ENCODE assay signal across 33 cellular contexts in genomic region chr12:14275111-14275510, GRCh38.
"Had no signal": no experiment of that assay in that cellular context is flagged by ENCODE, and none has a peak within 500 bp of the region (broad histone marks: within the 10 kb centered on the region; RNA-seq: fewer than 3 reads in every experiment).

No MANE protein-coding gene starts in this region.

- H3K4me2 ChIP-seq: hepatocyte, smooth muscle cell had no signal

- H3K4me1 ChIP-seq: colonic mucosa, right atrium auricular region, testis had no signal

- H3K27me3 ChIP-seq: cardiac muscle cell, colonic mucosa, dorsolateral prefrontal cortex, gastroesophageal sphincter, hepatocyte, right atrium auricular region, testis, transverse colon had no signal

- H3K9me3 ChIP-seq: colonic mucosa, testis, transverse colon had no signal

- H3K4me3 Mint-ChIP-seq: activated CD4-positive, alpha-beta memory T cell treated with anti-CD3 and anti-CD28 coated beads for 36 hours; activated CD4-positive, alpha-beta T cell treated with anti-CD3 and anti-CD28 coated beads, Interleukin-2, amount 10 ng/mL, durations not matched to agents 24 days and 14 days; activated naive CD4-positive, alpha-beta T cell treated with anti-CD3 and anti-CD28 coated beads, Interleukin-2, amount 50 U/mL, for 24 hours; activated naive CD8-positive, alpha-beta T cell treated with anti-CD3 and anti-CD28 coated beads, Interleukin-2, amount 50 U/mL, for 24 hours; activated T-cell treated with anti-CD3 and anti-CD28 coated beads, Interleukin-2, amount 50 U/mL, for 24 hours; brain; T-helper 1 cell treated with Interleukin-12 subunit alpha and Interleukin-12 subunit beta and Interleukin-4 antibody, amounts not matched to agents 30 μg/mL and 1 μg/mL, for 36 hours had no signal

- H3K36me3 ChIP-seq: cardiac muscle cell, colonic mucosa, gastroesophageal sphincter, right atrium auricular region, transverse colon, WERI-Rb-1 had no signal

- H3K27ac ChIP-seq: cardiac muscle cell, colonic mucosa, dorsolateral prefrontal cortex, gastroesophageal sphincter, hepatocyte, parathyroid adenoma, right atrium auricular region, testis, transverse colon, WERI-Rb-1 had no signal

- H3K27ac Mint-ChIP-seq: activated CD4-positive, alpha-beta memory T cell treated with anti-CD3 and anti-CD28 coated beads for 36 hours; activated CD4-positive, alpha-beta T cell treated with anti-CD3 and anti-CD28 coated beads, Interleukin-2, amount 10 ng/mL, durations not matched to agents 24 days and 14 days; activated naive CD4-positive, alpha-beta T cell treated with anti-CD3 and anti-CD28 coated beads, Interleukin-2, amount 50 U/mL, for 24 hours; activated T-cell treated with anti-CD3 and anti-CD28 coated beads, Interleukin-2, amount 50 U/mL, for 24 hours; activated T-helper 2 cell treated with anti-CD3 and anti-CD28 coated beads, Interferon-gamma antibody, Interleukin-2, Interleukin-4, amounts not matched to agents 10 μg/mL and 5 μg/mL and 100 μg/mL, durations not matched to agents 14 hours and 24 hours and 36 hours; brain; T-helper 1 cell treated with Interleukin-12 subunit alpha and Interleukin-12 subunit beta and Interleukin-4 antibody, amounts not matched to agents 30 μg/mL and 1 μg/mL, for 36 hours had no signal

- H3K27me3 Mint-ChIP-seq: activated CD4-positive, alpha-beta memory T cell treated with anti-CD3 and anti-CD28 coated beads for 36 hours; activated CD4-positive, alpha-beta T cell treated with anti-CD3 and anti-CD28 coated beads, Interleukin-2, amount 10 ng/mL, durations not matched to agents 24 days and 14 days; activated naive CD4-positive, alpha-beta T cell treated with anti-CD3 and anti-CD28 coated beads, Interleukin-2, amount 50 U/mL, for 24 hours; activated naive CD8-positive, alpha-beta T cell treated with anti-CD3 and anti-CD28 coated beads, Interleukin-2, amount 50 U/mL, for 24 hours; activated T-cell treated with anti-CD3 and anti-CD28 coated beads, Interleukin-2, amount 50 U/mL, for 24 hours; brain had no signal

- DNase-seq: activated CD4-positive, alpha-beta memory T cell treated with anti-CD3 and anti-CD28 coated beads for 36 hours; activated CD4-positive, alpha-beta T cell treated with anti-CD3 and anti-CD28 coated beads, Interleukin-2, amount 10 ng/mL, durations not matched to agents 24 days and 14 days; activated CD4-positive, CD25-positive, alpha-beta regulatory T cell treated with anti-CD3 and anti-CD28 coated beads, Interleukin-2, amount 50 U/mL, for 72 hours; activated CD8-positive, alpha-beta memory T cell treated with anti-CD3 and anti-CD28 coated beads, Interleukin-2, amount 50 U/mL, for 4 hours; activated naive CD8-positive, alpha-beta T cell treated with anti-CD3 and anti-CD28 coated beads, Interleukin-2, amount 50 U/mL, for 24 hours; activated T-cell treated with anti-CD3 and anti-CD28 coated beads, Interleukin-2, amount 50 U/mL, for 24 hours; aorta; cerebellar nuclear complex; colonic mucosa; dorsolateral prefrontal cortex; effector memory CD4-positive, alpha-beta T cell; erythroblast; islet precursor cell; left ventricle myocardium superior; mammary epithelial cell; nucleus accumbens; stimulated activated CD4-positive, alpha-beta T cell treated with anti-CD3 and anti-CD28 coated beads, Interleukin-15, amount 100 ng/mL, for 24 hours; stimulated activated CD4-positive, alpha-beta T cell treated with anti-CD3 and anti-CD28 coated beads, Interleukin-2, amount 100 ng/mL, for 24 hours; stimulated activated naive CD4-positive, alpha-beta T cell treated with Interleukin-2 at 50 U/mL for 16 hours; T-helper 9 cell; testis; transverse colon; WERI-Rb-1 had no signal

- H3K9ac ChIP-seq: parathyroid adenoma had no signal

- ATAC-seq: activated naive CD8-positive, alpha-beta T cell treated with anti-CD3 and anti-CD28 coated beads, Interleukin-2, amount 50 U/mL, for 24 hours; gastroesophageal sphincter; left ventricle myocardium superior had no signal

- H2AFZ ChIP-seq: hepatocyte, parathyroid adenoma had no signal

- H3K4me1 Mint-ChIP-seq: brain had no signal

- H3K79me2 ChIP-seq: hepatocyte, parathyroid adenoma had no signal

- H3K4me3 ChIP-seq: cardiac muscle cell, colonic mucosa, dorsolateral prefrontal cortex, gastroesophageal sphincter, hepatocyte, right atrium auricular region, smooth muscle cell, testis, transverse colon had no signal
